17 cellular contexts compared by ENCODE assay signal in the genomic region with DNA sequence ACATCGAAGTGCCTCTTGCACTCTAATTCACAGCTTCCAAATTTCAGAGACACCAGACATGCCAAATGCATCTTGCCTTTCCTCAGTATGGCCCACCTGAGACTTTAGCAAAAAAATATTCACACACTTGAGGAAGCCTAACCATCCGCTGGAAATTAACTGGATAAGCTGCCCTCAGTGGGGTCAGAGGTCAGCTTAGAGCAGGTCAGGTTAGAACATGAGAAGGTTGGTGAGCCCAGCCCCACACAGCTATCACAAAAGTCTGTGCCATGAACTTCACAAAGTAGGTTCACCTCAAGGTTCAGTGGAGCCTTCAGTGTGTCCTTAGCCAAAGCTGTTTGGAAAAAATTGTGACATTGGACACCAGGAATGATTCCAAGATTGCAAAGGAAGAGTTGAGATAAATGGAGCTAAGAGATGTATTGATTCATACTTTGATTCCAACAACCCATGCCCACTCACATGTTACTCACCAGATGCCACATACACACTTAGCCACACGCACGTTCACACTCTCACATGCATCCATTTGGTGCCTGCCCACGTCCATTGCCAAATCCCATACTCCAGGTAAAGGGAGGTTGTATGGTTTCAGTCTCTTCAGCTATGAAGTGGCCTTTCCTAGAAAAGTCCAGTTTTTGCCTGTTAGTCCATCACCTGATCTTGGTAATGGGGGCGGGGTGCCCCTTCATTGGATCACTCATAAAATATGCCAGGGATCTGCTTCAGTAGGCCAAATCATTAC. TPM values are rescaled to one million over a fixed set of nuclear protein-coding genes. Genes with fewer than 3 reads are reported as not detected.
DNase-seq lines count a peak whose midpoint lies in the region; ATAC-seq, FAIRE-seq and TF ChIP-seq lines count a peak whose summit lies in the region.
"Had no signal": no experiment of that assay in that cellular context is flagged by ENCODE, and none has a peak within 500 bp of the region (broad histone marks: within the 10 kb centered on the region; RNA-seq: fewer than 3 reads in every experiment).

No MANE protein-coding gene starts in this region.

- H3K27ac Mint-ChIP-seq in T-cell (peak overlapping the region; percentile 84 to 100), brain (peak overlapping the region in 2 of 5 experiments; percentile 54 to 60), neural progenitor cell (no peak overlapping the region), endodermal cell (no peak overlapping the region)

- H3K9me3 ChIP-seq in neural progenitor cell (ENCODE audit: low read depth) = no peaks in the 10 kb centered on the region
- no peaks in the 10 kb centered on the region for H3K9me3 ChIP-seq in endodermal cell (ENCODE audit: control insufficient read depth, low read length)

- POLR2A ChIA-PET in T-cell (lab: Charles Lee) = interaction anchor here in 1 of 2 donors (0.6 kb wide), 1 partner anchor 259 kb away, joined by 10 read pairs; no protein-coding TSS in a partner anchor

- H3F3A ChIP-seq in neural progenitor cell (ENCODE audit: low read depth) = peaks cover 12% of the 10 kb centered on the region

- intact Hi-C loops in left ventricle myocardium superior (cut with micrococcal nuclease) = no loop called here

- DNase-seq in activated T-cell treated with anti-CD3 and anti-CD28 coated beads, Interleukin-2, amount 50 U/mL, for 4 hours = no peak
- no peak for DNase-seq in activated T-cell treated with anti-CD3 and anti-CD28 coated beads, Interleukin-2, amount 50 U/mL, for 48 hours
- no peak for DNase-seq in T-cell
- DNase-seq in neural progenitor cell (ENCODE audit: low spot score) = no peak
- DNase-seq in GM19239 (ENCODE audit: insufficient read length, low spot score) = no peak
- no peak for DNase-seq in endodermal cell
- DNase-seq in left ventricle myocardium superior = no peak
- DNase-seq: activated CD8-positive, alpha-beta memory T cell treated with anti-CD3 and anti-CD28 coated beads for 24 hours; activated gamma-delta T cell treated with Interleukin-2 at 50 U/mL for 16 hours; Karpas-422; NCI-H1105; NCI-H2081; NCI-H510A; right cardiac atrium had no signal

- no peaks in the 10 kb centered on the region for H3K9me3 Mint-ChIP-seq in activated T-cell treated with anti-CD3 and anti-CD28 coated beads, Interleukin-2, amount 50 U/mL, for 4 hours
- no peaks in the 10 kb centered on the region for H3K9me3 Mint-ChIP-seq in T-cell
- no peaks in the 10 kb centered on the region for H3K9me3 Mint-ChIP-seq in brain
- no peaks in the 10 kb centered on the region for H3K9me3 Mint-ChIP-seq in neural progenitor cell
- no peaks in the 10 kb centered on the region for H3K9me3 Mint-ChIP-seq in endodermal cell

- H3K4me3 ChIP-seq in neural progenitor cell (no peak overlapping the region), endodermal cell (ENCODE audit: low read length) (no peak overlapping the region)

- no peak overlapping the region for H3K27ac ChIP-seq in neural progenitor cell
- no peak overlapping the region for H3K27ac ChIP-seq in endodermal cell (ENCODE audit: low read depth, low read length)

- H3K4me1 ChIP-seq in neural progenitor cell (peaks cover 6% of the 10 kb centered on the region), endodermal cell (ENCODE audit: control insufficient read depth, insufficient read depth, low read length) (no peaks in the 10 kb centered on the region)

- no peaks in the 10 kb centered on the region for H3K79me2 ChIP-seq in neural progenitor cell (ENCODE audit: low read depth)

- H3K9ac ChIP-seq in neural progenitor cell (no peak overlapping the region), endodermal cell (ENCODE audit: extremely low read depth, low read length, poor library complexity, severe bottlenecking) (no peak overlapping the region)

- CTCF ChIA-PET in T-cell (lab: Charles Lee) = interaction anchor here (0.5 to 0.7 kb wide), 6 partner anchors 11 to 1053 kb away, joined by 3 to 7 read pairs (median 3); partner anchors contain the start of gene BAK1 (in 1 of the 2)

- ATAC-seq in activated T-cell treated with anti-CD3 and anti-CD28 coated beads, Interleukin-2, amount 50 U/mL, for 4 hours = no peak
- ATAC-seq in T-cell (replicated peaks in 1 of 4) (no peak), left ventricle myocardium superior (no peak)
- ATAC-seq: left lobe of liver, right cardiac atrium had no signal

- H2AFZ ChIP-seq in neural progenitor cell (replicated peaks) = no peak overlapping the region

- H3K27me3 ChIP-seq in neural progenitor cell (peaks cover 5% of the 10 kb centered on the region), endodermal cell (ENCODE audit: control insufficient read depth, insufficient read depth, low read length, poor library complexity, severe bottlenecking) (no peaks in the 10 kb centered on the region)

- H3K36me3 ChIP-seq in neural progenitor cell = no peaks in the 10 kb centered on the region
- H3K36me3 ChIP-seq in endodermal cell (ENCODE audit: control insufficient read depth, insufficient read depth, low read length) = no peaks in the 10 kb centered on the region

- H3K4me3 Mint-ChIP-seq in activated T-cell treated with anti-CD3 and anti-CD28 coated beads, Interleukin-2, amount 50 U/mL, for 4 hours = peak overlapping the region; percentile 4
- H3K4me3 Mint-ChIP-seq in T-cell (peak overlapping the region in 1 of 3 donors; percentile 28), brain (peak overlapping the region in 4 of 5 experiments; percentile 41 to 67 (median 50)), neural progenitor cell (peak overlapping the region; percentile 3), endodermal cell (no peak overlapping the region)

- peaks cover 36% of the 10 kb centered on the region for H3K4me1 Mint-ChIP-seq in activated T-cell treated with anti-CD3 and anti-CD28 coated beads, Interleukin-2, amount 50 U/mL, for 4 hours (ENCODE audit: low read depth)
- H3K4me1 Mint-ChIP-seq in T-cell (peaks cover 21 to 32% (median 31%) of the 10 kb centered on the region in 3 donors), brain (peaks cover 22% of the 10 kb centered on the region), neural progenitor cell (peaks cover 21% of the 10 kb centered on the region), endodermal cell (peaks cover 16% of the 10 kb centered on the region)

- H4K20me1 ChIP-seq in neural progenitor cell (ENCODE audit: low read depth) = no peaks in the 10 kb centered on the region

- H3K4me2 ChIP-seq in neural progenitor cell = no peak overlapping the region

- peaks cover 8% of the 10 kb centered on the region for H3K36me3 Mint-ChIP-seq in activated T-cell treated with anti-CD3 and anti-CD28 coated beads, Interleukin-2, amount 50 U/mL, for 4 hours (ENCODE audit: insufficient read depth)
- H3K36me3 Mint-ChIP-seq in T-cell = peaks cover 7% of the 10 kb centered on the region
- peaks cover 10% of the 10 kb centered on the region for H3K36me3 Mint-ChIP-seq in brain
- H3K36me3 Mint-ChIP-seq in neural progenitor cell = peaks cover 2% of the 10 kb centered on the region
- no peaks in the 10 kb centered on the region for H3K36me3 Mint-ChIP-seq in endodermal cell (ENCODE audit: low read depth)

- H3K27me3 Mint-ChIP-seq in activated T-cell treated with anti-CD3 and anti-CD28 coated beads, Interleukin-2, amount 50 U/mL, for 4 hours (ENCODE audit: low read depth) = no peaks in the 10 kb centered on the region
- H3K27me3 Mint-ChIP-seq in T-cell (no peaks in the 10 kb centered on the region), brain (peaks cover 7% of the 10 kb centered on the region), neural progenitor cell (ENCODE audit: insufficient read depth, low read depth) (peaks cover 14% of the 10 kb centered on the region), endodermal cell (ENCODE audit: insufficient read depth) (no peaks in the 10 kb centered on the region)

- no peak for FAIRE-seq in GM19239 (lab: Jason Lieb, UNC)
- FAIRE-seq: colon had no signal

- WGBS in endodermal cell (ENCODE audit: insufficient coverage in 1 of 2, insufficient read length in 1 of 2), 2 experiments = 92 to 100% methylated on average over 4 to 6 of the region's 6 CpGs

- TF ChIP-seq CTCF in brain (conservative IDR thresholded peaks at IDR 0.05) = no peak
- TF ChIP-seq CTCF in neural progenitor cell (IDR thresholded peaks at IDR 0.05) = no peak
- no peak for TF ChIP-seq CTCF in endodermal cell (conservative IDR thresholded peaks at IDR 0.05)

RNA-seq across cellular contexts. Expression of gene BAK1, which starts 11.1 kb away (rescaled TPM):
- 10 to 100 TPM; 42.1 to 52.0 (median 49.8) TPM for total RNA-seq in activated T-cell treated with anti-CD3 and anti-CD28 coated beads, Interleukin-2, amount 50 U/mL, for 4 hours
- total RNA-seq in T-cell (10 to 100 TPM; 22.9 to 31.6 (median 27.9) TPM), neural progenitor cell (ENCODE audit: low replicate concordance) (13.9 and 40.0 TPM in 2 replicates), endodermal cell (10 to 100 TPM; 39.9 to 41.2 TPM), left ventricle myocardium superior (23.1 TPM)
- 28.6 TPM for polyA plus RNA-seq in brain (ENCODE audit: insufficient read depth, low read depth, low replicate concordance)
- 28.1 TPM for polyA plus RNA-seq in endodermal cell (2013, experiment 1 of 2)
- polyA plus RNA-seq in endodermal cell (2013, experiment 2 of 2) = 27.8 TPM

RNA-seq across cellular contexts. Expression of gene ITPR3, which starts 52.1 kb away (rescaled TPM):
- 10 to 100 TPM; 34.6 to 37.2 (median 35.5) TPM for total RNA-seq in activated T-cell treated with anti-CD3 and anti-CD28 coated beads, Interleukin-2, amount 50 U/mL, for 4 hours
- total RNA-seq in T-cell = 10 to 100 TPM; 49.2 to 63.6 (median 62.4) TPM
- 94.1 TPM for polyA plus RNA-seq in brain (ENCODE audit: insufficient read depth, low read depth, low replicate concordance)
- 1.5 and 3.4 TPM in 2 replicates for total RNA-seq in neural progenitor cell (ENCODE audit: low replicate concordance)
- 10 to 100 TPM; 29.6 to 33.3 TPM for total RNA-seq in endodermal cell
- 6.0 TPM for polyA plus RNA-seq in endodermal cell (2013, experiment 1 of 2)
- 6.6 TPM for polyA plus RNA-seq in endodermal cell (2013, experiment 2 of 2)
- total RNA-seq in left ventricle myocardium superior = 6.1 TPM

Comparison
In these comparisons a context has a peak if more than half of its experiments do, and no peak if none do; other contexts are left out.
1. H3K27ac Mint-ChIP-seq: peak in T-cell (2 of 2); none in neural progenitor cell (single experiment) and endodermal cell (single experiment).